In the genomic region with DNA sequence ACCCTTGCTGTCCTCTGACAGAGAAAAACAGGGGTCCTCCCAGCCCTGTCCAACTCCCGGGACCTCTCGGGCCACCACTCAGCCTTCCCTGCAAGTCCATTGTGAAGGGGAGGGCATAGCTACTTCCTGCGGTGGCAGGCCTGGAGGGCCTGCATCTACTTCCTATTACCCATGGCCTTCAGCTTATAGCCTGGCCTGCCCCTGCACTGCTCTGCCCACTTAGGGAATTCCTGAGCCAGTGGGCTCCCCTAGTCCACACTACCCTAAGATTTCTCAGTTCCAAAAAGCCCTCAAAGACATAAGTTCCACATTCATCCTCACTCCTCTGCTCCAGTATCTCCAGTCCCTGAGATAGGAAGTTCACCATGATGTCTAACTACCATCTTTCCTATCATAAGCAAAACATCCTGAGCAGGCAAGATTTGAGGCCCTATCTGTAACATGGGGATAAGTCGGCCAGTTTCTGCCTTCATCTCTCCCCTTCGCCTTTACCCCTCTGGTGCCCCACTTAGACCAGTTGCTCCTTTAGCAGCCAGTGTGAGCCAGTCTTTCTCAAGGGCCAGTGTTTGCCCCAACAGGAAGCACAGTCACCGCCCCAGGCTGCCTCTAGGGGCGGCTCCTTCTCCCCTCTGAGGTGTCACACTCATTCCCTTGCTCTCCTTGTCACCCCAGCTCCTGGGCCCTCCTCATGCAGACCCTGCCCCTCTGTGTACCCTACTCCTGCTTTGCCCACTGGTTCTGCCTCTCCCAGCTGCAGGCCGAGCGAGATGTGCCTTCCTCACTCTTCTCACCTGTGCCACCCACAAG, we compare ENCODE assay signal across 8 cellular contexts. TPM values are rescaled to one million over a fixed set of nuclear protein-coding genes. Genes with fewer than 3 reads are reported as not detected.
DNase-seq lines count a peak whose midpoint lies in the region; ATAC-seq, FAIRE-seq and TF ChIP-seq lines count a peak whose summit lies in the region.

No MANE protein-coding gene starts in this region.

- intact Hi-C loops in prostate gland (cut with DNase I) = no loop called here

- no peak for FAIRE-seq in A549 (lab: Jason Lieb, UNC)
- no peak for FAIRE-seq in H1 (lab: Jason Lieb, UNC)

- H3K14ac ChIP-seq in H1 (ENCODE audit: insufficient read length) = no peak overlapping the region

- no peak overlapping the region for H3K56ac ChIP-seq in H1 (replicated peaks; ENCODE audit: insufficient read length, low read depth, low read length)

- DNase-seq in A549 (ENCODE audit: low read depth in 1 of 2, low spot score in 1 of 2) = peak in 1 of 2 experiments; percentile 53
- peak; percentile 76 for DNase-seq in activated CD4-positive, alpha-beta T cell treated with anti-CD3 and anti-CD28 coated beads for 48 hours
- DNase-seq in H1 (ENCODE audit: low read depth in 1 of 2, low spot score in 2 of 2) = no peak
- no peak for DNase-seq in prostate gland (ENCODE audit: low spot score)
- no peak for DNase-seq in C1 segment of cervical spinal cord (lab: John Stamatoyannopoulos, UW)

- no peak overlapping the region for H3K4me3 ChIP-seq in A549
- no peak overlapping the region for H3K4me3 ChIP-seq in HEK293 (ENCODE audit: low read depth, low read length)
- H3K4me3 ChIP-seq in H1 (ENCODE audit: extremely low read depth in 1 of 4, insufficient read depth in 2 of 4, low read depth in 3 of 4, low read length in 4 of 4) = no peak overlapping the region
- no peak overlapping the region for H3K4me3 ChIP-seq in prostate gland

- H3K9me3 ChIP-seq in A549 = no peaks in the 10 kb centered on the region
- H3K9me3 ChIP-seq in HEK293 (ENCODE audit: control insufficient read depth, insufficient read depth, low read depth, low read length) = no peaks in the 10 kb centered on the region
- H3K9me3 ChIP-seq in H1 (ENCODE audit: insufficient read depth in 2 of 2, low read depth in 1 of 2, low read length in 1 of 2) = no peaks in the 10 kb centered on the region
- H3K9me3 ChIP-seq in prostate gland = no peaks in the 10 kb centered on the region

- peak in 1 of 2 experiments; percentile 22; a peak in 3 of 6 replicates for ATAC-seq in A549
- no peak for ATAC-seq in HG02759 (IDR thresholded peaks at IDR 0.05; ENCODE audit: unreplicated experiment)
- ATAC-seq in GM19455 (IDR thresholded peaks at IDR 0.05; ENCODE audit: unreplicated experiment) = no peak

- CTCF ChIA-PET in A549 (lab: Yijun Ruan, JAX) = interaction anchor here (1.2 to 59.0 kb wide), 8 partner anchors 10 to 93 kb away, joined by 3 to 1532 read pairs (median 9); a partner anchor contains a TSS
- CTCF ChIA-PET in HEK293 (lab: Yijun Ruan, JAX) = interaction anchor here (0.7 to 14.1 kb wide), 8 partner anchors 9 to 91 kb away, joined by 3 to 234 read pairs (median 10); no protein-coding TSS in a partner anchor
- CTCF ChIA-PET in H1 (lab: Charles Lee; ENCODE audit: partially characterized antibody) = interaction anchor here (0.7 to 58.8 kb wide), 15 partner anchors 11 to 140 kb away, joined by 3 to 2001 read pairs (median 5); a partner anchor contains a TSS

- H3K27me3 ChIP-seq in H1 (replicated peaks in 1 of 4; ENCODE audit: control insufficient read depth in 3 of 4, extremely low read depth in 1 of 4, insufficient read depth in 3 of 4, low read length in 3 of 4) (no peaks in the 10 kb centered on the region), prostate gland (replicated peaks; ENCODE audit: insufficient read depth) (no peaks in the 10 kb centered on the region)

- no peak overlapping the region for H3K23ac ChIP-seq in H1 (ENCODE audit: insufficient read length)

- H2BK15ac ChIP-seq in H1 (ENCODE audit: low read length) = no peak overlapping the region

- peak overlapping the region; percentile 56; the same call in 1 of the 2 replicates for H2AK5ac ChIP-seq in H1 (ENCODE audit: low read depth, low read length)

- peak overlapping the region; percentile 93; the same call in 1 of the 2 replicates for H2BK12ac ChIP-seq in H1 (ENCODE audit: low read depth, low read length)

- WGBS in A549 (ENCODE audit: missing lambda C conversion rate) = 84% methylated on average over 9 of the region's 9 CpGs
- WGBS in H1 (ENCODE audit: extremely low coverage in 1 of 2, insufficient coverage in 1 of 2, insufficient read length in 1 of 2, insufficient replicate concordance in 2 of 2, low coverage in 1 of 2, low lambda C conversion rate in 2 of 2, missing lambda C conversion rate in 1 of 2), 2 experiments = 78% methylated on average over 9 of the region's 9 CpGs; no CpG with 5 or more reads in 1 of the 2 experiments
- WGBS in prostate gland = 69% methylated on average over 9 of the region's 9 CpGs

- H3K36me3 ChIP-seq in HEK293 (ENCODE audit: control insufficient read depth in 2 of 2, insufficient read depth in 1 of 2, low read length in 2 of 2) (peaks cover 0 to 19% of the 10 kb centered on the region in 2 experiments; a peak in 1 of 3 replicates), H1 (ENCODE audit: control insufficient read depth in 2 of 4, insufficient read depth in 4 of 4, low read length in 3 of 4) (peaks cover 0 to 2% (median 0%) of the 10 kb centered on the region in 4 experiments; a peak in 1 of 8 replicates), prostate gland (no peaks in the 10 kb centered on the region)

- no peak overlapping the region for H4K91ac ChIP-seq in H1 (replicated peaks; ENCODE audit: insufficient read length, low read length)

- 0 out of 3 replicates have a peak overlapping the region, but pooled peaks have one; percentile 6 for H3K4me2 ChIP-seq in A549
- H3K4me2 ChIP-seq in H1 (ENCODE audit: insufficient read depth in 1 of 2, low read depth in 2 of 2, low read length in 2 of 2) = no peak overlapping the region

- no peak overlapping the region for H2AFZ ChIP-seq in H1 (ENCODE audit: low read length)

- no peak for TF ChIP-seq RAD21 in A549 (conservative IDR thresholded peaks at IDR 0.05 in 1 of 2, IDR thresholded peaks at IDR 0.05 in 1 of 2)
- TF ChIP-seq RAD21 in H1 (IDR thresholded peaks at IDR 0.05 in 1 of 2, conservative IDR thresholded peaks at IDR 0.05 in 1 of 2; ENCODE audit: low read depth in 2 of 2, low read length in 2 of 2) = no peak; a peak in 1 of 4 replicates

- POLR2A ChIA-PET in A549 (lab: Yijun Ruan, JAX) = no interaction called here
- POLR2A ChIA-PET in HEK293 (lab: Yijun Ruan, JAX) = interaction anchor here (0.6 to 2.2 kb wide), 6 partner anchors 9 to 125 kb away, joined by 3 to 13 read pairs (median 6); a partner anchor contains a TSS
- POLR2A ChIA-PET in H1 (lab: Charles Lee; ENCODE audit: partially characterized antibody) = interaction anchor here (0.9 to 29.3 kb wide), 8 partner anchors 8 to 53 kb away, joined by 3 to 480 read pairs (median 6); a partner anchor contains a TSS

- H3K18ac ChIP-seq in H1 (ENCODE audit: extremely low read depth, low read length) = peak overlapping the region; percentile 44

- TF ChIP-seq POLR2A in A549 (IDR thresholded peaks at IDR 0.05; ENCODE audit: low read length) (no peak), H1 (IDR thresholded peaks at IDR 0.05; ENCODE audit: control extremely low read depth in 1 of 2, low read depth in 2 of 2, low read length in 2 of 2) (no peak), prostate gland (IDR thresholded peaks at IDR 0.05) (no peak)

- no peak for TF ChIP-seq EP300 in A549 (IDR thresholded peaks at IDR 0.05)
- TF ChIP-seq EP300 in H1 (IDR thresholded peaks at IDR 0.05; ENCODE audit: borderline replicate concordance in 1 of 2, low read depth in 2 of 2, low read length in 2 of 2) = no peak

- no peak overlapping the region for H2BK120ac ChIP-seq in H1 (replicated peaks; ENCODE audit: low read depth, low read length)

- peaks cover 12% of the 10 kb centered on the region; the same call in 1 of the 2 replicates for H3K79me1 ChIP-seq in H1 (ENCODE audit: low read depth, low read length)

- H2BK20ac ChIP-seq in H1 (ENCODE audit: low read length) = peak overlapping the region; percentile 92; the same call in 1 of the 2 replicates

- TF ChIP-seq CTCF in A549 (IDR thresholded peaks at IDR 0.05) (no peak), HEK293 (tag by site-specific recombination; IDR thresholded peaks at IDR 0.05) (peak; percentile 37; the same call in 1 of the 2 replicates), H1 (IDR thresholded peaks at IDR 0.05; ENCODE audit: control extremely low read depth in 1 of 3, insufficient read depth in 1 of 3, low read depth in 1 of 3, low read length in 3 of 3) (peak in 2 of 3 experiments; percentile 16 to 40; a peak in 2 of 4 replicates), prostate gland (IDR thresholded peaks at IDR 0.05) (no peak)

- no peak overlapping the region for H3K4ac ChIP-seq in H1 (replicated peaks; ENCODE audit: insufficient read length, low read depth, low read length)

- no peak overlapping the region for H3K9ac ChIP-seq in H1 (replicated peaks in 1 of 4; ENCODE audit: extremely low read depth in 1 of 4, low read depth in 3 of 4, low read length in 3 of 4)

- H3K79me2 ChIP-seq in H1 (ENCODE audit: control insufficient read depth in 1 of 2, insufficient read depth in 2 of 2, low read length in 2 of 2) = peaks cover 0 to 83% of the 10 kb centered on the region in 2 experiments; a peak in 3 of 4 replicates

- no peak overlapping the region for H4K5ac ChIP-seq in H1 (ENCODE audit: insufficient read length, low read depth, low read length)

- no peak overlapping the region for H2BK5ac ChIP-seq in H1 (ENCODE audit: low read depth, low read length)

- H3K4me1 ChIP-seq in A549 = peaks cover 56% of the 10 kb centered on the region
- H3K4me1 ChIP-seq in HEK293 (ENCODE audit: control insufficient read depth, insufficient read depth, low read length) = peaks cover 25% of the 10 kb centered on the region
- H3K4me1 ChIP-seq in H1 (replicated peaks in 1 of 4; ENCODE audit: control insufficient read depth in 3 of 4, insufficient read depth in 4 of 4, low read length in 3 of 4) = peaks cover 19 to 48% (median 38%) of the 10 kb centered on the region in 4 experiments
- H3K4me1 ChIP-seq in prostate gland (replicated peaks) = peaks cover 32% of the 10 kb centered on the region

- H3K27ac ChIP-seq in A549 (peak overlapping the region in 1 of 2 experiments; percentile 57; a peak in 2 of 6 replicates), HEK293 (ENCODE audit: extremely low read depth, low read depth, low read length) (no peak overlapping the region), H1 (ENCODE audit: low read depth, low read length) (no peak overlapping the region; the same call in 1 of the 2 replicates), prostate gland (peak overlapping the region; percentile 15 to 46)

- peaks cover 5 to 18% of the 10 kb centered on the region in 2 experiments for H4K20me1 ChIP-seq in H1 (replicated peaks in 1 of 2; ENCODE audit: control insufficient read depth in 1 of 2, insufficient read depth in 2 of 2, low read length in 2 of 2)

- H3K23me2 ChIP-seq in H1 (ENCODE audit: low read depth, low read length) = peaks cover 3% of the 10 kb centered on the region

- H4K8ac ChIP-seq in H1 (ENCODE audit: extremely low read depth, insufficient read depth, low read length) = peak overlapping the region; percentile 62; the same call in 1 of the 2 replicates

RNA-seq across cellular contexts. Expression of a gene that starts 10.9 kb away (rescaled TPM):
- polyA plus RNA-seq in A549 (2011; rRNA removed) (17.2 and 20.8 TPM in 2 replicates), A549 (2017; fragmentation: RNase III; extraction: RNeasy Plus Mini Kit Qiagen cat#74134 plus additional on column Dnase treatment) (34.1 to 38.9 TPM (median 36.0 TPM) in 3 replicates), H1 (2011; rRNA removed) (25.5 and 52.0 TPM in 2 replicates)
- polyA plus RNA-seq in A549 (2012; cell fraction: cytosol; rRNA removed) = 42.9 and 56.8 TPM in 2 replicates
- 170 and 171 TPM in 2 replicates for polyA plus RNA-seq in A549 (2012; cell fraction: nucleus; rRNA removed)
- 20.2 and 26.1 TPM in 2 replicates for polyA minus RNA-seq in A549 (2011; rRNA and poly(A)+ RNA removed)
- 82.0 and 84.9 TPM in 2 replicates for total RNA-seq in H1 (2021; fragmentation: NEBNext Ultra II Directional; extraction: Animal tissue kit (Norgen Biotek cat#: 25700))
- polyA plus RNA-seq in H1 (2011; cell fraction: cytosol; rRNA removed) = 27.2 TPM
- 208 TPM for polyA plus RNA-seq in H1 (2011; cell fraction: nucleus; rRNA removed)
- 46.5 to 68.3 TPM (median 65.5 TPM) in 4 replicates for polyA plus RNA-seq in H1 (2012, experiment 1 of 2)
- 57.8 TPM for polyA plus RNA-seq in H1 (2012, experiment 2 of 2)
- 40.9 TPM for polyA plus RNA-seq in H1 (2013, experiment 1 of 2)
- polyA plus RNA-seq in H1 (2013, experiment 2 of 2) = 38.9 TPM
- polyA minus RNA-seq in H1 (2011; rRNA and poly(A)+ RNA removed) = 11.6 and 23.5 TPM in 2 replicates
- polyA minus RNA-seq in H1 (2011; cell fraction: cytosol; rRNA and poly(A)+ RNA removed) = 27.2 TPM
- polyA minus RNA-seq in H1 (2011; cell fraction: nucleus; rRNA and poly(A)+ RNA removed) = 48.1 TPM
- 10 to 100 TPM; 39.5 to 67.7 TPM for total RNA-seq in prostate gland

RNA-seq across cellular contexts. Expression of a gene that starts 35.7 kb away (rescaled TPM):
- polyA plus RNA-seq in A549 (2011; rRNA removed) = 25.1 and 27.3 TPM in 2 replicates
- 27.5 and 39.0 TPM in 2 replicates for polyA plus RNA-seq in A549 (2012; cell fraction: cytosol; rRNA removed)
- 43.0 and 43.8 TPM in 2 replicates for polyA plus RNA-seq in A549 (2012; cell fraction: nucleus; rRNA removed)
- 32.6 to 35.2 TPM (median 33.3 TPM) in 3 replicates for polyA plus RNA-seq in A549 (2017; fragmentation: RNase III; extraction: RNeasy Plus Mini Kit Qiagen cat#74134 plus additional on column Dnase treatment)
- polyA minus RNA-seq in A549 (2011; rRNA and poly(A)+ RNA removed) = 37.7 and 42.9 TPM in 2 replicates
- 14.0 and 14.1 TPM in 2 replicates for total RNA-seq in H1 (2021; fragmentation: NEBNext Ultra II Directional; extraction: Animal tissue kit (Norgen Biotek cat#: 25700))
- polyA plus RNA-seq in H1 (2011; rRNA removed) = 9.5 and 12.1 TPM in 2 replicates
- polyA plus RNA-seq in H1 (2011; cell fraction: cytosol; rRNA removed) = 9.6 TPM
- 16.1 TPM for polyA plus RNA-seq in H1 (2011; cell fraction: nucleus; rRNA removed)
- 8.3 to 11.4 TPM (median 10.2 TPM) in 4 replicates for polyA plus RNA-seq in H1 (2012, experiment 1 of 2)
- polyA plus RNA-seq in H1 (2012, experiment 2 of 2) = 8.6 TPM
- polyA plus RNA-seq in H1 (2013, experiment 1 of 2) = 9.4 TPM
- 10.8 TPM for polyA plus RNA-seq in H1 (2013, experiment 2 of 2)
- polyA minus RNA-seq in H1 (2011; rRNA and poly(A)+ RNA removed) = 7.2 and 7.3 TPM in 2 replicates
- polyA minus RNA-seq in H1 (2011; cell fraction: cytosol; rRNA and poly(A)+ RNA removed) = 6.8 TPM
- polyA minus RNA-seq in H1 (2011; cell fraction: nucleus; rRNA and poly(A)+ RNA removed) = 7.3 TPM
- 10 to 100 TPM; 39.0 to 52.5 TPM for total RNA-seq in prostate gland

RNA-seq across cellular contexts. Expression of a gene that starts 50.1 kb away (rescaled TPM):
- polyA plus RNA-seq in A549 (2011; rRNA removed) = 0.70 and 0.75 TPM in 2 replicates
- polyA plus RNA-seq in A549 (2012; cell fraction: cytosol; rRNA removed) = 0.69 and 0.70 TPM in 2 replicates
- polyA plus RNA-seq in A549 (2012; cell fraction: nucleus; rRNA removed) = 2.3 and 2.9 TPM in 2 replicates
- polyA plus RNA-seq in A549 (2017; fragmentation: RNase III; extraction: RNeasy Plus Mini Kit Qiagen cat#74134 plus additional on column Dnase treatment) = 0.69 to 0.89 TPM (median 0.88 TPM) in 3 replicates
- 1.8 and 2.2 TPM in 2 replicates for polyA minus RNA-seq in A549 (2011; rRNA and poly(A)+ RNA removed)
- 6.7 and 9.4 TPM in 2 replicates for total RNA-seq in H1 (2021; fragmentation: NEBNext Ultra II Directional; extraction: Animal tissue kit (Norgen Biotek cat#: 25700))
- 5.0 and 5.2 TPM in 2 replicates for polyA plus RNA-seq in H1 (2011; rRNA removed)
- polyA plus RNA-seq in H1 (2011; cell fraction: cytosol; rRNA removed) = 6.0 TPM
- polyA plus RNA-seq in H1 (2011; cell fraction: nucleus; rRNA removed) = 31.6 TPM
- polyA plus RNA-seq in H1 (2012, experiment 1 of 2) = 4.1 to 5.7 TPM (median 5.2 TPM) in 4 replicates
- 3.1 TPM for polyA plus RNA-seq in H1 (2012, experiment 2 of 2)
- 4.2 TPM for polyA plus RNA-seq in H1 (2013, experiment 1 of 2)
- 3.9 TPM for polyA plus RNA-seq in H1 (2013, experiment 2 of 2)
- polyA minus RNA-seq in H1 (2011; rRNA and poly(A)+ RNA removed) = 5.2 and 8.0 TPM in 2 replicates
- polyA minus RNA-seq in H1 (2011; cell fraction: cytosol; rRNA and poly(A)+ RNA removed) = 1.8 TPM
- 16.2 TPM for polyA minus RNA-seq in H1 (2011; cell fraction: nucleus; rRNA and poly(A)+ RNA removed)
- 10 to 100 TPM; 19.1 to 28.5 TPM for total RNA-seq in prostate gland

Comparison
In these comparisons a context has a peak if more than half of its experiments do, and no peak if none do; other contexts are left out.
1. H3K27ac ChIP-seq: peak in prostate gland (2 of 2); none in HEK293 (single experiment) and H1 (single experiment).
2. CTCF ChIP-seq: peak in HEK293 (single experiment) and H1 (2 of 3); none in A549 (single experiment) and prostate gland (0 of 4).